Comparison of ENCODE assay signal across 15 cellular contexts in genomic region chr20:37954626-37955025, GRCh38. TPM values are rescaled to one million over a fixed set of nuclear protein-coding genes. Genes with fewer than 3 reads are reported as not detected.
DNase-seq lines count a peak whose midpoint lies in the region; ATAC-seq and TF ChIP-seq lines count a peak whose summit lies in the region.
"Had no signal": no experiment of that assay in that cellular context is flagged by ENCODE, and none has a peak within 500 bp of the region (broad histone marks: within the 10 kb centered on the region; RNA-seq: fewer than 3 reads in every experiment).

No MANE protein-coding gene starts in this region.

- no peaks in the 10 kb centered on the region for H3K36me3 Mint-ChIP-seq in H9 (ENCODE audit: insufficient read depth in 1 of 3, low read depth in 3 of 3)

- no peak overlapping the region for H4K5ac ChIP-seq in H9 (ENCODE audit: insufficient read length, low read depth, low read length)

- no peak overlapping the region for H2BK5ac ChIP-seq in H9 (ENCODE audit: insufficient read length, low read length)

- peaks cover 2 to 9% of the 10 kb centered on the region in 2 experiments; a peak in 2 of 4 replicates for H3K4me1 Mint-ChIP-seq in H9
- H3K4me1 Mint-ChIP-seq: CD4-positive, CD25-positive, alpha-beta regulatory T cell had no signal

- H2BK120ac ChIP-seq in H9 (ENCODE audit: low read depth, low read length, poor library complexity, severe bottlenecking), result no peak overlapping the region

- no peaks in the 10 kb centered on the region for H3K27me3 ChIP-seq in H9 (ENCODE audit: insufficient read depth, low read length)
- H3K27me3 ChIP-seq: BLaER1 treated with 17β-estradiol and CSF1 and Interleukin-3, amounts not matched to agents 10 nM and 100 nM had no signal

- no peak overlapping the region for H3T11ph ChIP-seq in H9 (ENCODE audit: low read length)

- H3K9me3 Mint-ChIP-seq in H9, result no peaks in the 10 kb centered on the region
- H3K9me3 Mint-ChIP-seq: CD4-positive, CD25-positive, alpha-beta regulatory T cell; GM23338 had no signal

- H3K27me3 Mint-ChIP-seq in H9 (ENCODE audit: low read depth), result peaks cover 7% of the 10 kb centered on the region; the same call in 1 of the 2 replicates

- no peak overlapping the region for H2BK12ac ChIP-seq in H9 (ENCODE audit: insufficient read length, low read depth, low read length)

- no peak overlapping the region for H3K4ac ChIP-seq in H9 (ENCODE audit: low read depth, low read length)

- H3K27ac ChIP-seq in H9 (ENCODE audit: insufficient read length, low read depth, low read length), result no peak overlapping the region
- H3K27ac ChIP-seq: BLaER1 treated with 17β-estradiol and CSF1 and Interleukin-3, amounts not matched to agents 10 nM and 100 nM had no signal

- no peak overlapping the region for H3K56ac ChIP-seq in H9 (ENCODE audit: insufficient read length, low read depth, low read length)

- no peaks in the 10 kb centered on the region for H3K23me2 ChIP-seq in H9 (ENCODE audit: insufficient read length, low read depth, low read length, poor library complexity, severe bottlenecking)

- no peak overlapping the region for H3K18ac ChIP-seq in H9 (ENCODE audit: insufficient read length, low read depth, low read length)

- TF ChIP-seq CTCF in H9 (conservative IDR thresholded peaks at IDR 0.05), result no peak

- H2BK20ac ChIP-seq in H9 (ENCODE audit: low read depth, low read length, poor library complexity, severe bottlenecking), result no peak overlapping the region

- no peak overlapping the region for H3K4me2 ChIP-seq in H9 (ENCODE audit: insufficient read depth, insufficient read length, low read length)
- H3K4me2 ChIP-seq: BLaER1 treated with 17β-estradiol and CSF1 and Interleukin-3, amounts not matched to agents 10 nM and 100 nM; GM23338 had no signal

- H3K4me3 Mint-ChIP-seq in H9, result no peak overlapping the region
- H3K4me3 Mint-ChIP-seq: CD4-positive, CD25-positive, alpha-beta regulatory T cell; GM23338 had no signal

- no peak overlapping the region for H3K23ac ChIP-seq in H9 (ENCODE audit: insufficient read length, low read depth, low read length)

- no peak overlapping the region for H2BK15ac ChIP-seq in H9 (ENCODE audit: low read depth, low read length)

- ATAC-seq in GM18858 (IDR thresholded peaks at IDR 0.05; ENCODE audit: unreplicated experiment) (no peak), HG03342 (IDR thresholded peaks at IDR 0.05; ENCODE audit: unreplicated experiment) (no peak), HG03135 (IDR thresholded peaks at IDR 0.05; ENCODE audit: unreplicated experiment) (no peak), GM19397 (IDR thresholded peaks at IDR 0.05; ENCODE audit: unreplicated experiment) (no peak)
- ATAC-seq: GM23338 had no signal

- H3K79me1 ChIP-seq in H9 (ENCODE audit: insufficient read depth, low read depth, low read length, poor library complexity, severe bottlenecking), result no peaks in the 10 kb centered on the region

- no peak overlapping the region for H3K9ac ChIP-seq in H9 (ENCODE audit: extremely low read depth, insufficient read length, low read length)
- H3K9ac ChIP-seq: BLaER1 treated with 17β-estradiol and CSF1 and Interleukin-3, amounts not matched to agents 10 nM and 100 nM had no signal

- no CpG with 5 or more reads among the region's 14 CpGs for WGBS in H9 (ENCODE audit: extremely low coverage, insufficient read length, low lambda C conversion rate)

- no peaks in the 10 kb centered on the region for H3K9me3 ChIP-seq in H9 (ENCODE audit: control insufficient read depth, low read depth, low read length)

- H3K4me1 ChIP-seq in H9 (ENCODE audit: insufficient read depth, low read length), result no peaks in the 10 kb centered on the region

- no peak overlapping the region for H4K8ac ChIP-seq in H9 (replicated peaks; ENCODE audit: insufficient read length, low read depth, low read length)

- no peak overlapping the region for H4K91ac ChIP-seq in H9 (ENCODE audit: insufficient read length, low read depth, low read length)

- no peaks in the 10 kb centered on the region for H3K79me2 ChIP-seq in H9 (ENCODE audit: insufficient read depth, low read length)

- H4K20me1 ChIP-seq in H9 (ENCODE audit: control insufficient read depth, insufficient read depth, insufficient read length), result no peaks in the 10 kb centered on the region
- H4K20me1 ChIP-seq: BLaER1 treated with 17β-estradiol and CSF1 and Interleukin-3, amounts not matched to agents 10 nM and 100 nM had no signal

- no peak overlapping the region for H3K14ac ChIP-seq in H9 (ENCODE audit: insufficient read depth, low read length)

- DNase-seq in H9 (peak; percentile 22), NCI-H82 treated with DMSO at 0.1 percent for 48 hours (lab: John Stamatoyannopoulos, UW; ENCODE audit: unreplicated experiment) (peak; percentile 64), islet precursor cell (peak; percentile 25)
- DNase-seq in activated CD8-positive, alpha-beta memory T cell treated with anti-CD3 and anti-CD28 coated beads, Interleukin-2, amount 50 U/mL, for 48 hours, result peak; percentile 4
- DNase-seq: ACHN; CD4-positive, CD25-positive, alpha-beta regulatory T cell; DMS53; GF-D8; H7 had no signal

- no peak overlapping the region; a peak in 1 of 7 replicates for H3K27ac Mint-ChIP-seq in H9
- H3K27ac Mint-ChIP-seq: CD4-positive, CD25-positive, alpha-beta regulatory T cell; GM23338 had no signal

- H2AK5ac ChIP-seq in H9 (ENCODE audit: insufficient read length, low read length), result no peak overlapping the region

- no peak overlapping the region for H2AFZ ChIP-seq in H9 (ENCODE audit: low read length)
- H2AFZ ChIP-seq: GM23338 had no signal

RNA-seq across cellular contexts. Expression of gene VSTM2L, which starts 51.7 kb away (rescaled TPM):
- total RNA-seq in H9 (2021), result 2.1 and 2.2 TPM in 2 replicates
- total RNA-seq: CD4-positive, CD25-positive, alpha-beta regulatory T cell had no signal

Comparison
In these comparisons a context has a peak if more than half of its experiments do, and no peak if none do; other contexts are left out.
1. DNase-seq: peak in every context shown above with its lines; median percentile 64 in NCI-H82 treated with DMSO at 0.1 percent for 48 hours; 25 in islet precursor cell; 22 in H9; 4 in activated CD8-positive, alpha-beta memory T cell treated with anti-CD3 and anti-CD28 coated beads, Interleukin-2, amount 50 U/mL, for 48 hours.